ENCODE assay signal across 20 cellular contexts in the genomic region with DNA sequence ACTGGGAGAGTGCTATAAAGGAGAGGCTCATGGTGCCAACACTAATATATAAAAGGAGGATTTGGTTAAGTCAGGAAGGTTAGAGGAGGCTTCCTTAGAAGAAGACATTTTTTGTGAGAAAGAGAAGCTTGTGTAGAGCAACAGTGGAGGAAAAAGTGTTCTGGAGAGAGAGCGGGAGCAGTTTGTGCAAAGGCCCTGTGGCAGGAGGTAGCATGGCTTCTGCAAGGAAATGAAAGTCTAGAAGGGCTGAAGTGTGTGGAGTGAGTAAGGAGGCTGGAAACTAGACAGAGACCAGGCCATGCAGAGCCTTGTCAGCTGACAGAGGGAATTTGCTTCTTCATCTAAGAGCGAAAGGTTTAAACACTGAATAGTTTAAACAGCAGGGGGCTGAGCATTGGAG.
"Had no signal": no experiment of that assay in that cellular context is flagged by ENCODE, and none has a peak within 500 bp of the region (broad histone marks: within the 10 kb centered on the region; RNA-seq: fewer than 3 reads in every experiment).

No MANE protein-coding gene starts in this region.

- DNase-seq: activated CD4-positive, alpha-beta memory T cell treated with anti-CD3 and anti-CD28 coated beads, Interleukin-2, amount 10 ng/mL, durations not matched to agents 7 days and 5 days; activated CD4-positive, alpha-beta T cell treated with anti-CD3 and anti-CD28 coated beads for 1 hour; activated CD4-positive, alpha-beta T cell treated with anti-CD3 and anti-CD28 coated beads for 48 hours; activated CD4-positive, CD25-positive, alpha-beta regulatory T cell; activated CD8-positive, alpha-beta memory T cell treated with anti-CD3 and anti-CD28 coated beads for 24 hours; activated CD8-positive, alpha-beta memory T cell treated with anti-CD3 and anti-CD28 coated beads, Interleukin-2, amount 10 ng/mL, durations not matched to agents 7 days and 5 days; activated CD8-positive, alpha-beta memory T cell treated with anti-CD3 and anti-CD28 coated beads, Interleukin-2, amount 50 U/mL, for 48 hours; activated effector memory CD4-positive, alpha-beta T cell treated with Interleukin-2 at 50 U/mL for 16 hours; activated naive CD8-positive, alpha-beta T cell treated with anti-CD3 and anti-CD28 coated beads, Interleukin-2, amount 10 ng/mL, durations not matched to agents 7 days and 5 days; activated T-cell treated with anti-CD3 and anti-CD28 coated beads, Interleukin-2, amount 50 U/mL, for 48 hours; KG1; SIG-M5; T-cell; T-helper 17 cell had no signal

- ATAC-seq: activated CD8-positive, alpha-beta memory T cell treated with anti-CD3 and anti-CD28 coated beads, Interleukin-2, amount 10 ng/mL, durations not matched to agents 7 days and 5 days; T-cell had no signal

- FAIRE-seq: astrocyte had no signal

- H3K27ac Mint-ChIP-seq: activated CD4-positive, alpha-beta memory T cell treated with anti-CD3 and anti-CD28 coated beads, Interleukin-2, amount 10 ng/mL, durations not matched to agents 7 days and 5 days; activated CD8-positive, alpha-beta memory T cell treated with anti-CD3 and anti-CD28 coated beads, Interleukin-2, amount 10 ng/mL, durations not matched to agents 7 days and 5 days; activated naive CD4-positive, alpha-beta T cell treated with anti-CD3 and anti-CD28 coated beads, Interleukin-2, amount 50 U/mL, for 24 hours; activated naive CD8-positive, alpha-beta T cell treated with anti-CD3 and anti-CD28 coated beads, Interleukin-2, amount 10 ng/mL, durations not matched to agents 7 days and 5 days; T-cell; T-helper 17 cell had no signal

- H3K36me3 Mint-ChIP-seq: activated CD8-positive, alpha-beta memory T cell treated with anti-CD3 and anti-CD28 coated beads, Interleukin-2, amount 10 ng/mL, durations not matched to agents 7 days and 5 days; activated naive CD4-positive, alpha-beta T cell treated with anti-CD3 and anti-CD28 coated beads, Interleukin-2, amount 50 U/mL, for 24 hours; activated naive CD8-positive, alpha-beta T cell treated with anti-CD3 and anti-CD28 coated beads, Interleukin-2, amount 10 ng/mL, durations not matched to agents 7 days and 5 days; T-cell had no signal

- H3K27ac ChIP-seq: body of pancreas, PC-9, RWPE1, WERI-Rb-1 had no signal

- H3K4me3 ChIP-seq: body of pancreas, PC-9 had no signal

- H3K9me3 Mint-ChIP-seq: activated CD4-positive, alpha-beta memory T cell treated with anti-CD3 and anti-CD28 coated beads, Interleukin-2, amount 10 ng/mL, durations not matched to agents 7 days and 5 days; activated naive CD4-positive, alpha-beta T cell treated with anti-CD3 and anti-CD28 coated beads, Interleukin-2, amount 50 U/mL, for 24 hours; activated naive CD8-positive, alpha-beta T cell treated with anti-CD3 and anti-CD28 coated beads, Interleukin-2, amount 10 ng/mL, durations not matched to agents 7 days and 5 days; T-cell had no signal

- H3K4me1 Mint-ChIP-seq: activated CD4-positive, alpha-beta memory T cell treated with anti-CD3 and anti-CD28 coated beads, Interleukin-2, amount 10 ng/mL, durations not matched to agents 7 days and 5 days; activated CD8-positive, alpha-beta memory T cell treated with anti-CD3 and anti-CD28 coated beads, Interleukin-2, amount 10 ng/mL, durations not matched to agents 7 days and 5 days; activated naive CD4-positive, alpha-beta T cell treated with anti-CD3 and anti-CD28 coated beads, Interleukin-2, amount 50 U/mL, for 24 hours; activated naive CD8-positive, alpha-beta T cell treated with anti-CD3 and anti-CD28 coated beads, Interleukin-2, amount 10 ng/mL, durations not matched to agents 7 days and 5 days; T-cell had no signal

- H3K4me3 Mint-ChIP-seq: activated CD4-positive, alpha-beta memory T cell treated with anti-CD3 and anti-CD28 coated beads, Interleukin-2, amount 10 ng/mL, durations not matched to agents 7 days and 5 days; activated CD8-positive, alpha-beta memory T cell treated with anti-CD3 and anti-CD28 coated beads, Interleukin-2, amount 10 ng/mL, durations not matched to agents 7 days and 5 days; activated naive CD4-positive, alpha-beta T cell treated with anti-CD3 and anti-CD28 coated beads, Interleukin-2, amount 50 U/mL, for 24 hours; activated naive CD8-positive, alpha-beta T cell treated with anti-CD3 and anti-CD28 coated beads, Interleukin-2, amount 10 ng/mL, durations not matched to agents 7 days and 5 days; T-cell; T-helper 17 cell had no signal
